2 cellular contexts compared by ENCODE assay signal in the genomic region with DNA sequence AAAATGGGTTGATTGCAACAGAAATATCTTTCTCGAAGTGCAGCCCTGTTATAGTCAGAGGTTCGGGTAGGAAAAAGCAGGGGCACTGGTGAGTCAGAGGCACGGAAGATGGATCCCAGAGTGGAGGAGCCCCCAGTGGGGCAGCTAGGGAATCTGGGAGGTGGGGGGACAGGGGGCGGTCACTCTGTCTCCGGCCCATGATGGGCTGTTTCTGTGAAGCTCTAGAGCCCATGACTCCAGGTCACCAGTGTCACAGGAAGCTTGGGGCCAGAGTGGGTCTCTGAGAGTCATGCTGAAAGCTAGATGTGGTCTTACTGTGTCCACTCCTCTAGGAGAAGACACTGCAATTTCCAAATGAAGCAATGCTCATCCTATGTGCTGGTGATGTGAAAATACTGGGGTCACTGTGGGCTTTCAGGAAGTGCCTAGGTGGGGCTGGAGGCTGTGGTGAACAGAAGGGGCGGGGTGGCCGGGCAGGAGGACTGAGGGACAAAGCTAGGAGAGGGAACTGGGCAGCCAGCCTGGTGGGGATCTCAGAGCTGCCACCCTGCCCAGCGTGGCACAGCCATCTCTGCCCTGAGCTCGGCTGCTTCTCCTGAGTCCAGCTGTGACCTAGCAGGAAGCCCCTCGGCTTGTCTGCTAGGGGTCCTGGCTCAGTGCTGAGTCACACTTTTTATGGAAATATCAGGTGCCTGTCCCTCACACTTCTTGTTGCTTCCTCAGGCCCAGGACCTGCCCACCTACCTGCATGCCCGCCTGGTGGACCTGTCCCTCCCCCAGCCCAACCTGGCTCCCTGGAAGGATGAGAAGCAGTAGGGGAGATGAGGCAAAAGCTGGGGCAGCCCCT.
TF ChIP-seq lines count a peak whose summit lies in the region.

No MANE protein-coding gene starts in this region.

TF ChIP-seq in HepG2, 621 proteins besides CTCF, POLR2A, EP300 and RAD21:
- no peak for TF ChIP-seq ATAD3A (CRISPR knock-in tag; IDR thresholded peaks at IDR 0.05)
- TF ChIP-seq, protein P1, sequence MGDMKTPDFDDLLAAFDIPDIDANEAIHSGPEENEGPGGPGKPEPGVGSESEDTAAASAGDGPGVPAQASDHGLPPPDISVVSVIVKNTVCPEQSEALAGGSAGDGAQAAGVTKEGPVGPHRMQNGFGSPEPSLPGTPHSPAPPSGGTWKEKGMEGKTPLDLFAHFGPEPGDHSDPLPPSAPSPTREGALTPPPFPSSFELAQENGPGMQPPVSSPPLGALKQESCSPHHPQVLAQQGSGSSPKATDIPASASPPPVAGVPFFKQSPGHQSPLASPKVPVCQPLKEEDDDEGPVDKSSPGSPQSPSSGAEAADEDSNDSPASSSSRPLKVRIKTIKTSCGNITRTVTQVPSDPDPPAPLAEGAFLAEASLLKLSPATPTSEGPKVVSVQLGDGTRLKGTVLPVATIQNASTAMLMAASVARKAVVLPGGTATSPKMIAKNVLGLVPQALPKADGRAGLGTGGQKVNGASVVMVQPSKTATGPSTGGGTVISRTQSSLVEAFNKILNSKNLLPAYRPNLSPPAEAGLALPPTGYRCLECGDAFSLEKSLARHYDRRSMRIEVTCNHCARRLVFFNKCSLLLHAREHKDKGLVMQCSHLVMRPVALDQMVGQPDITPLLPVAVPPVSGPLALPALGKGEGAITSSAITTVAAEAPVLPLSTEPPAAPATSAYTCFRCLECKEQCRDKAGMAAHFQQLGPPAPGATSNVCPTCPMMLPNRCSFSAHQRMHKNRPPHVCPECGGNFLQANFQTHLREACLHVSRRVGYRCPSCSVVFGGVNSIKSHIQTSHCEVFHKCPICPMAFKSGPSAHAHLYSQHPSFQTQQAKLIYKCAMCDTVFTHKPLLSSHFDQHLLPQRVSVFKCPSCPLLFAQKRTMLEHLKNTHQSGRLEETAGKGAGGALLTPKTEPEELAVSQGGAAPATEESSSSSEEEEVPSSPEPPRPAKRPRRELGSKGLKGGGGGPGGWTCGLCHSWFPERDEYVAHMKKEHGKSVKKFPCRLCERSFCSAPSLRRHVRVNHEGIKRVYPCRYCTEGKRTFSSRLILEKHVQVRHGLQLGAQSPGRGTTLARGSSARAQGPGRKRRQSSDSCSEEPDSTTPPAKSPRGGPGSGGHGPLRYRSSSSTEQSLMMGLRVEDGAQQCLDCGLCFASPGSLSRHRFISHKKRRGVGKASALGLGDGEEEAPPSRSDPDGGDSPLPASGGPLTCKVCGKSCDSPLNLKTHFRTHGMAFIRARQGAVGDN (CRISPR knock-in tag; IDR thresholded peaks at IDR 0.05), result 0 out of 2 replicates have a peak, but pooled peaks have one; percentile 10
- TF ChIP-seq ZNF121 (CRISPR knock-in tag; IDR thresholded peaks at IDR 0.05), result no peak
- TF ChIP-seq CHD2 (IDR thresholded peaks at IDR 0.05; ENCODE audit: low read depth, low read length), result no peak
- no peak for TF ChIP-seq TEAD3 (CRISPR knock-in tag; optimal IDR thresholded peaks at IDR 0.05; ENCODE audit: borderline replicate concordance)
- TF ChIP-seq ZNF556 (CRISPR knock-in tag; IDR thresholded peaks at IDR 0.05; ENCODE audit: borderline replicate concordance), result no peak
- TF ChIP-seq SP140L (CRISPR knock-in tag; IDR thresholded peaks at IDR 0.05; ENCODE audit: borderline replicate concordance), result no peak
- TF ChIP-seq NCOA1 (CRISPR knock-in tag; IDR thresholded peaks at IDR 0.05), result no peak

TF ChIP-seq in GM12891, 5 proteins besides CTCF, POLR2A, EP300 and RAD21:
- TF ChIP-seq POU2F2 (IDR thresholded peaks at IDR 0.05; ENCODE audit: low read depth, low read length) (no peak), PAX5 (IDR thresholded peaks at IDR 0.05; ENCODE audit: insufficient read depth, low read length, severe bottlenecking) (no peak), SPI1 (IDR thresholded peaks at IDR 0.05; ENCODE audit: low read depth, low read length) (no peak), TAF1 (IDR thresholded peaks at IDR 0.05; ENCODE audit: low read depth, low read length) (no peak)
TF ChIP-seq in GM12891: peak in this region for 0.
